In genomic region chr6:53179961-53180651, GRCh38 we compare ENCODE assay signal across 8 cellular contexts. TPM values are rescaled to one million over a fixed set of nuclear protein-coding genes. Genes with fewer than 3 reads are reported as not detected.
A peak's percentile ranks its signal among the peaks of the same experiment; 100 is the strongest.
DNase-seq lines count a peak whose midpoint lies in the region; ATAC-seq, FAIRE-seq and TF ChIP-seq lines count a peak whose summit lies in the region.

No MANE protein-coding gene starts in this region.

- peak overlapping the region in 2 of 4 donors; percentile 37 to 71 for H3K4me3 Mint-ChIP-seq in CD4-positive, CD25-positive, alpha-beta regulatory T cell
- no peak overlapping the region for H3K4me3 Mint-ChIP-seq in activated CD8-positive, alpha-beta T cell treated with anti-CD3 and anti-CD28 coated beads, Interleukin-2, amount 10 ng/mL, durations not matched to agents 7 days and 5 days
- H3K4me3 Mint-ChIP-seq in immature natural killer cell (peak overlapping the region in 1 of 5 donors; percentile 61), endothelial cell (ENCODE audit: unreplicated experiment) (no peak overlapping the region)

- H3K9me3 ChIP-seq in CD4-positive, CD25-positive, alpha-beta regulatory T cell (ENCODE audit: control insufficient read depth in 2 of 2, low read length in 2 of 2), result no peaks in the 10 kb centered on the region

- no peaks in the 10 kb centered on the region for H3K36me3 ChIP-seq in CD4-positive, CD25-positive, alpha-beta regulatory T cell (ENCODE audit: control insufficient read depth, insufficient read depth, low read length)

- no peak for TF ChIP-seq CTCF in endothelial cell (IDR thresholded peaks at IDR 0.05; ENCODE audit: unreplicated experiment)

- H3K4me1 ChIP-seq in CD4-positive, CD25-positive, alpha-beta regulatory T cell (ENCODE audit: control insufficient read depth, insufficient read depth, low read length, poor library complexity, severe bottlenecking), result no peaks in the 10 kb centered on the region

- H3K9me3 Mint-ChIP-seq in CD4-positive, CD25-positive, alpha-beta regulatory T cell, result no peaks in the 10 kb centered on the region
- H3K9me3 Mint-ChIP-seq in activated CD8-positive, alpha-beta T cell treated with anti-CD3 and anti-CD28 coated beads, Interleukin-2, amount 10 ng/mL, durations not matched to agents 7 days and 5 days (ENCODE audit: insufficient read depth), result no peaks in the 10 kb centered on the region
- H3K9me3 Mint-ChIP-seq in immature natural killer cell (no peaks in the 10 kb centered on the region), endothelial cell (ENCODE audit: unreplicated experiment) (no peaks in the 10 kb centered on the region)

- peaks cover 3% of the 10 kb centered on the region for H3K36me3 Mint-ChIP-seq in CD4-positive, CD25-positive, alpha-beta regulatory T cell
- no peaks in the 10 kb centered on the region for H3K36me3 Mint-ChIP-seq in activated CD8-positive, alpha-beta T cell treated with anti-CD3 and anti-CD28 coated beads, Interleukin-2, amount 10 ng/mL, durations not matched to agents 7 days and 5 days (ENCODE audit: low read depth)
- H3K36me3 Mint-ChIP-seq in immature natural killer cell (peaks cover 0 to 5% (median 0%) of the 10 kb centered on the region in 3 donors), endothelial cell (ENCODE audit: low read depth, unreplicated experiment) (no peaks in the 10 kb centered on the region)

- no peaks in the 10 kb centered on the region for H3K27me3 Mint-ChIP-seq in CD4-positive, CD25-positive, alpha-beta regulatory T cell
- no peaks in the 10 kb centered on the region for H3K27me3 Mint-ChIP-seq in activated CD8-positive, alpha-beta T cell treated with anti-CD3 and anti-CD28 coated beads, Interleukin-2, amount 10 ng/mL, durations not matched to agents 7 days and 5 days (ENCODE audit: low read depth)
- H3K27me3 Mint-ChIP-seq in immature natural killer cell (ENCODE audit: low read depth in 3 of 3) (peaks cover 0 to 6% (median 2%) of the 10 kb centered on the region in 3 donors), endothelial cell (ENCODE audit: unreplicated experiment) (no peaks in the 10 kb centered on the region)

- H3K4me1 Mint-ChIP-seq in CD4-positive, CD25-positive, alpha-beta regulatory T cell, result peaks cover 0 to 17% (median 14%) of the 10 kb centered on the region in 4 donors
- H3K4me1 Mint-ChIP-seq in activated CD8-positive, alpha-beta T cell treated with anti-CD3 and anti-CD28 coated beads, Interleukin-2, amount 10 ng/mL, durations not matched to agents 7 days and 5 days (ENCODE audit: low read depth), result peaks cover 7% of the 10 kb centered on the region
- peaks cover 5 to 9% of the 10 kb centered on the region in 2 donors for H3K4me1 Mint-ChIP-seq in immature natural killer cell
- H3K4me1 Mint-ChIP-seq in endothelial cell (ENCODE audit: unreplicated experiment), result no peaks in the 10 kb centered on the region

- POLR2A ChIA-PET in activated CD8-positive, alpha-beta T cell treated with anti-CD3 and anti-CD28 coated beads, Interleukin-2, amount 10 ng/mL, durations not matched to agents 7 days and 5 days (lab: Charles Lee), result no interaction called here

- no peak overlapping the region for H3K27ac ChIP-seq in CD4-positive, CD25-positive, alpha-beta regulatory T cell (ENCODE audit: insufficient read depth, low read length, poor library complexity, severe bottlenecking)

- CTCF ChIA-PET in activated CD8-positive, alpha-beta T cell treated with anti-CD3 and anti-CD28 coated beads, Interleukin-2, amount 10 ng/mL, durations not matched to agents 7 days and 5 days (lab: Charles Lee), result interaction anchor here (0.6 kb wide), 1 partner anchor 304 kb away, joined by 3 read pairs; no protein-coding TSS in a partner anchor

- peak in 2 of 3 donors; percentile 56 to 57 for DNase-seq in CD4-positive, CD25-positive, alpha-beta regulatory T cell
- DNase-seq in NCI-H1436 treated with DMSO at 0.1 percent for 48 hours (lab: John Stamatoyannopoulos, UW) (peak; percentile 82), immature natural killer cell (peak; percentile 39 to 42 (median 41)), endothelial cell (ENCODE audit: low spot score) (no peak), C1 segment of cervical spinal cord (lab: John Stamatoyannopoulos, UW) (no peak), H54 (ENCODE audit: insufficient read length, low spot score) (no peak), HPDE6-E6E7 (ENCODE audit: extremely low spot score) (no peak)
- peak; percentile 47 for DNase-seq in activated CD8-positive, alpha-beta T cell treated with anti-CD3 and anti-CD28 coated beads, Interleukin-2, amount 10 ng/mL, durations not matched to agents 7 days and 5 days

- TF ChIP-seq POLR2A in H54 (IDR thresholded peaks at IDR 0.05; ENCODE audit: low read depth, low read length), result no peak

- no peak for FAIRE-seq in H54 (lab: Jason Lieb, UNC)

- H3K27ac Mint-ChIP-seq in CD4-positive, CD25-positive, alpha-beta regulatory T cell, result peak overlapping the region; percentile 74 to 92 (median 88)
- H3K27ac Mint-ChIP-seq in activated CD8-positive, alpha-beta T cell treated with anti-CD3 and anti-CD28 coated beads, Interleukin-2, amount 10 ng/mL, durations not matched to agents 7 days and 5 days, result peak overlapping the region; percentile 74
- H3K27ac Mint-ChIP-seq in immature natural killer cell (peak overlapping the region; percentile 11 to 94 (median 78)), endothelial cell (ENCODE audit: unreplicated experiment) (no peak overlapping the region)

- ATAC-seq in CD4-positive, CD25-positive, alpha-beta regulatory T cell (ENCODE audit: low read depth in 2 of 2), result peak in 1 of 2 donors; percentile 53
- peak; percentile 61 for ATAC-seq in activated CD8-positive, alpha-beta T cell treated with anti-CD3 and anti-CD28 coated beads, Interleukin-2, amount 10 ng/mL, durations not matched to agents 7 days and 5 days

- H3K4me3 ChIP-seq in CD4-positive, CD25-positive, alpha-beta regulatory T cell (ENCODE audit: low read depth, low read length), result no peak overlapping the region

- no peaks in the 10 kb centered on the region for H3K27me3 ChIP-seq in CD4-positive, CD25-positive, alpha-beta regulatory T cell (ENCODE audit: control insufficient read depth, insufficient read depth, low read length)

RNA-seq across cellular contexts. Expression of gene GCM1, which starts 31.5 kb away (rescaled TPM):
- 0.22 TPM for total RNA-seq in CD4-positive, CD25-positive, alpha-beta regulatory T cell
- under 1 TPM in 2 of 4 donors, not detected in 2; 0.09 to 0.10 TPM for polyA plus RNA-seq in CD4-positive, CD25-positive, alpha-beta regulatory T cell
- total RNA-seq in activated CD8-positive, alpha-beta T cell treated with anti-CD3 and anti-CD28 coated beads, Interleukin-2, amount 10 ng/mL, durations not matched to agents 7 days and 5 days, result not detected
- not detected for polyA plus RNA-seq in immature natural killer cell
- total RNA-seq in endothelial cell (ENCODE audit: unreplicated experiment), result not detected

Comparison
In these comparisons a context has a peak if more than half of its experiments do, and no peak if none do; other contexts are left out.
1. DNase-seq: peak in CD4-positive, CD25-positive, alpha-beta regulatory T cell (2 of 3), NCI-H1436 treated with DMSO at 0.1 percent for 48 hours (single experiment), activated CD8-positive, alpha-beta T cell treated with anti-CD3 and anti-CD28 coated beads, Interleukin-2, amount 10 ng/mL, durations not matched to agents 7 days and 5 days (single experiment) and immature natural killer cell (3 of 3); none in endothelial cell (single experiment), C1 segment of cervical spinal cord (0 of 14), H54 (single experiment) and HPDE6-E6E7 (single experiment).